Comparison of ENCODE assay signal across 8 cellular contexts in genomic region chr17:41864837-41865595, GRCh38. TPM values are rescaled to one million over a fixed set of nuclear protein-coding genes. Genes with fewer than 3 reads are reported as not detected.
DNase-seq lines count a peak whose midpoint lies in the region; ATAC-seq and TF ChIP-seq lines count a peak whose summit lies in the region.

Gene KLHL11, minus strand, starts transcription at chr17:41865423. Its CDS starts 53 bp downstream, at chr17:41865370.

- no peak for TF ChIP-seq CTCF in GM13977 (IDR thresholded peaks at IDR 0.05; ENCODE audit: extremely low read depth, insufficient read depth, missing control alignments)
- peak in 3 of 4 experiments; percentile 37 to 44 (median 41) for TF ChIP-seq CTCF in uterus (IDR thresholded peaks at IDR 0.05)

- no peaks in the 10 kb centered on the region for H3K36me3 ChIP-seq in uterus

- peaks cover 24% of the 10 kb centered on the region for H3K4me1 Mint-ChIP-seq in T-helper 1 cell treated with Interleukin-12 subunit alpha and Interleukin-12 subunit beta and Interleukin-4 antibody, amounts not matched to agents 30 μg/mL and 1 μg/mL, for 36 hours (ENCODE audit: low read depth)

- ATAC-seq in HG02852 (IDR thresholded peaks at IDR 0.05; ENCODE audit: unreplicated experiment) (peak; percentile 86), right cardiac atrium (peak; percentile 97 to 98)

- under 1% methylated on average over 90 of the region's 90 CpGs for WGBS in right cardiac atrium

- H3K4me3 Mint-ChIP-seq in T-helper 1 cell treated with Interleukin-12 subunit alpha and Interleukin-12 subunit beta and Interleukin-4 antibody, amounts not matched to agents 30 μg/mL and 1 μg/mL, for 36 hours = peak within 1 kb of the TSS; percentile 75

- H3K27ac ChIP-seq in angular gyrus (ENCODE audit: low read depth, low read length) = peak within 1 kb of the TSS; percentile 88
- peak within 1 kb of the TSS; percentile 91 for H3K27ac ChIP-seq in right cardiac atrium (ENCODE audit: low read length)
- H3K27ac ChIP-seq in uterus = peak within 1 kb of the TSS; percentile 86 to 91

- peak; percentile 77 to 92 for TF ChIP-seq POLR2A in uterus (IDR thresholded peaks at IDR 0.05)

- H3K9me3 ChIP-seq in right cardiac atrium (ENCODE audit: control insufficient read depth, low read length) = no peaks in the 10 kb centered on the region
- H3K9me3 ChIP-seq in uterus = no peaks in the 10 kb centered on the region

- no peaks in the 10 kb centered on the region for H3K27me3 ChIP-seq in right cardiac atrium (ENCODE audit: control insufficient read depth, insufficient read depth)
- no peaks in the 10 kb centered on the region for H3K27me3 ChIP-seq in uterus

- H3K4me1 ChIP-seq in right cardiac atrium (ENCODE audit: control insufficient read depth, insufficient read depth, low read length) = peaks cover 4% of the 10 kb centered on the region
- peaks cover 9 to 10% of the 10 kb centered on the region in 2 donors for H3K4me1 ChIP-seq in uterus

- peak; percentile 96 for DNase-seq in GM13977 (ENCODE audit: low spot score)
- peak; percentile 84 for DNase-seq in NCI-H146 treated with DMSO at 0.1 percent for 48 hours (lab: John Stamatoyannopoulos, UW; ENCODE audit: unreplicated experiment)
- DNase-seq in right cardiac atrium = peak; percentile 90 to 95 (median 94)
- peak; percentile 92 for DNase-seq in putamen (ENCODE audit: low spot score)
- peak; percentile 82 to 88 for DNase-seq in uterus

- intact Hi-C loops in right cardiac atrium (cut with DNase I) = no loop called here
- intact Hi-C loops in uterus (cut with DNase I; ENCODE audit: low total_unique reads) = no loop called here

- H3K9me3 Mint-ChIP-seq in T-helper 1 cell treated with Interleukin-12 subunit alpha and Interleukin-12 subunit beta and Interleukin-4 antibody, amounts not matched to agents 30 μg/mL and 1 μg/mL, for 36 hours = no peaks in the 10 kb centered on the region

- peaks cover 21% of the 10 kb centered on the region for H3K36me3 Mint-ChIP-seq in T-helper 1 cell treated with Interleukin-12 subunit alpha and Interleukin-12 subunit beta and Interleukin-4 antibody, amounts not matched to agents 30 μg/mL and 1 μg/mL, for 36 hours (ENCODE audit: low read depth)

- peak within 1 kb of the TSS; percentile 84 for H3K27ac Mint-ChIP-seq in T-helper 1 cell treated with Interleukin-12 subunit alpha and Interleukin-12 subunit beta and Interleukin-4 antibody, amounts not matched to agents 30 μg/mL and 1 μg/mL, for 36 hours

- H3K27me3 Mint-ChIP-seq in T-helper 1 cell treated with Interleukin-12 subunit alpha and Interleukin-12 subunit beta and Interleukin-4 antibody, amounts not matched to agents 30 μg/mL and 1 μg/mL, for 36 hours (ENCODE audit: low read depth) = no peaks in the 10 kb centered on the region

- in situ Hi-C loops in GM13977 (cut with MboI; ENCODE audit: low pct_unique_long_range_greater_than_20kb, low sequenced_read_pairs, unreplicated experiment) = no loop called here

- peak within 1 kb of the TSS; percentile 87 for H3K4me3 ChIP-seq in right cardiac atrium (ENCODE audit: low read length)
- peak within 1 kb of the TSS; percentile 93 to 100 for H3K4me3 ChIP-seq in uterus

RNA-seq across cellular contexts. Expression of gene KLHL11, which starts in this region (rescaled TPM):
- total RNA-seq in right cardiac atrium (1 to 10 TPM; 5.1 to 6.7 (median 5.5) TPM), uterus (10 to 100 TPM; 19.7 to 73.3 (median 38.5) TPM)
- 1.9 TPM for polyA plus RNA-seq in right cardiac atrium

Comparison
In these comparisons a context has a peak if more than half of its experiments do, and no peak if none do; other contexts are left out.
1. Peak in every context shown above with its lines: DNase-seq, ATAC-seq, H3K4me3 ChIP-seq and H3K27ac ChIP-seq.